In the genomic region with DNA sequence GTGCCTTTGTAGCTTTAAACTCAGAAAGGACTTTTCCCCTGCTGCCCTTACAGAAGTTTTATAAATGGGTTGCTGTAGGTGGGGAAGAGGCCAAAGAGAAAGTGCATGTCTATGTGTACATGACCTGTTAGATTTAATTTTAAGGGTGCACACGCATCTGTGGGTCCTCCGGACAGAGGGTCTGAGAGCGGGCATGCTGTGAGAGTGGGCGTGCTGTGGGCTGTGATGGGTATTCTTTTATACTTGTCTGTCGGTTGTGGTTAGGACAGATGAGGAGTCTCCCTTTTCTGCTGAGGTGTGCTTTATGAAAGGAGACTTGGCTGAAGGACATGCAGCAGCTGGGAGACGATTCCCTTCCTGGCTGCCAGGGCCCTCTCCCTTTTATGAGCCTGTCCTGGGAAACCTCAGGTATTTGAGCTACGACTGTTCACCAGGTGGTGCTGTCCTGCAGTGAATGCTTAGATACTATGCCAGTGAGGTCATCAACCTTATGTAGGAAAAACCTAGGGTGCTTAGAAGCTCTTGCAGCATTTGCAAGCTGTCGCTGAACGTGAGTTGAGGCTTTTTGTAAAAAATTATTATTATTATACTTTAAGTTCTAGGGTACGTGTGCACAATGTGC, we compare ENCODE assay signal across 1 cellular context.
TF ChIP-seq lines count a peak whose summit lies in the region.

No MANE protein-coding gene starts in this region.

TF ChIP-seq in K562, 482 proteins besides CTCF, POLR2A, EP300 and RAD21 (continued from another document):
- TF ChIP-seq ZNF589 (CRISPR knock-in tag; IDR thresholded peaks at IDR 0.05; ENCODE audit: low read depth) (no peak), C11orf30 (IDR thresholded peaks at IDR 0.05; ENCODE audit: low read depth) (no peak), JUN (IDR thresholded peaks at IDR 0.05; ENCODE audit: borderline replicate concordance, low read depth, low read length) (peak; percentile 71), JUN (CRISPR knock-in tag; IDR thresholded peaks at IDR 0.05; ENCODE audit: borderline replicate concordance) (no peak), NFIC (IDR thresholded peaks at IDR 0.05) (no peak), NFRKB (IDR thresholded peaks at IDR 0.05; ENCODE audit: low read depth) (no peak), POLR2B (IDR thresholded peaks at IDR 0.05; ENCODE audit: low read depth, partially characterized antibody) (no peak), RBM14 (IDR thresholded peaks at IDR 0.05; ENCODE audit: borderline replicate concordance, insufficient read depth, low read depth, low read length) (no peak), HSF4 (CRISPR knock-in tag; IDR thresholded peaks at IDR 0.05; ENCODE audit: borderline replicate concordance) (no peak), CREM (IDR thresholded peaks at IDR 0.05; ENCODE audit: low read depth) (peak; percentile 56; the same call in 1 of the 2 replicates), ZNF609 (CRISPR knock-in tag; IDR thresholded peaks at IDR 0.05; ENCODE audit: borderline replicate concordance) (no peak), DEAF1 (CRISPR knock-in tag; IDR thresholded peaks at IDR 0.05) (0 out of 2 replicates have a peak, but pooled peaks have one; percentile 42), ARID2 (IDR thresholded peaks at IDR 0.05) (0 out of 2 replicates have a peak, but pooled peaks have one; percentile 29), ZNF23 (CRISPR knock-in tag; IDR thresholded peaks at IDR 0.05) (no peak), ESRRA (IDR thresholded peaks at IDR 0.05; ENCODE audit: borderline replicate concordance, low read depth) (no peak), ZNF407 (IDR thresholded peaks at IDR 0.05; ENCODE audit: low read depth) (no peak), POLR3G (IDR thresholded peaks at IDR 0.05; ENCODE audit: extremely low read depth, insufficient read length, insufficient replicate concordance) (no peak), RB1 (IDR thresholded peaks at IDR 0.05; ENCODE audit: low read depth) (no peak), HNRNPUL1 (IDR thresholded peaks at IDR 0.05; ENCODE audit: low read length) (no peak), SNIP1 (IDR thresholded peaks at IDR 0.05; ENCODE audit: low read depth) (no peak), STAG1 (CRISPR knock-in tag; IDR thresholded peaks at IDR 0.05; ENCODE audit: borderline replicate concordance) (peak; percentile 52; the same call in 1 of the 2 replicates), NFYB (IDR thresholded peaks at IDR 0.05; ENCODE audit: extremely low read depth, insufficient read length) (no peak), SIN3B (IDR thresholded peaks at IDR 0.05; ENCODE audit: low read depth) (no peak), ZNF668 (CRISPR knock-in tag; IDR thresholded peaks at IDR 0.05) (no peak), ATF7 (IDR thresholded peaks at IDR 0.05) (peak; percentile 82), TCFL5 (CRISPR knock-in tag; conservative IDR thresholded peaks at IDR 0.05) (no peak), CEBPB (tag; IDR thresholded peaks at IDR 0.05) (no peak), ZNF717 (CRISPR knock-in tag; IDR thresholded peaks at IDR 0.05) (no peak), SMC3 (conservative IDR thresholded peaks at IDR 0.05; ENCODE audit: insufficient read depth, low read depth, low read length) (peak; percentile 74), TEAD2 (tag; IDR thresholded peaks at IDR 0.05) (no peak)
- TF ChIP-seq, protein P1, sequence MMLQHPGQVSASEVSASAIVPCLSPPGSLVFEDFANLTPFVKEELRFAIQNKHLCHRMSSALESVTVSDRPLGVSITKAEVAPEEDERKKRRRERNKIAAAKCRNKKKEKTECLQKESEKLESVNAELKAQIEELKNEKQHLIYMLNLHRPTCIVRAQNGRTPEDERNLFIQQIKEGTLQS (IDR thresholded peaks at IDR 0.05): peak; percentile 84
- TF ChIP-seq, protein P1 (CRISPR knock-in tag; conservative IDR thresholded peaks at IDR 0.05): no peak
- TF ChIP-seq, protein P2, sequence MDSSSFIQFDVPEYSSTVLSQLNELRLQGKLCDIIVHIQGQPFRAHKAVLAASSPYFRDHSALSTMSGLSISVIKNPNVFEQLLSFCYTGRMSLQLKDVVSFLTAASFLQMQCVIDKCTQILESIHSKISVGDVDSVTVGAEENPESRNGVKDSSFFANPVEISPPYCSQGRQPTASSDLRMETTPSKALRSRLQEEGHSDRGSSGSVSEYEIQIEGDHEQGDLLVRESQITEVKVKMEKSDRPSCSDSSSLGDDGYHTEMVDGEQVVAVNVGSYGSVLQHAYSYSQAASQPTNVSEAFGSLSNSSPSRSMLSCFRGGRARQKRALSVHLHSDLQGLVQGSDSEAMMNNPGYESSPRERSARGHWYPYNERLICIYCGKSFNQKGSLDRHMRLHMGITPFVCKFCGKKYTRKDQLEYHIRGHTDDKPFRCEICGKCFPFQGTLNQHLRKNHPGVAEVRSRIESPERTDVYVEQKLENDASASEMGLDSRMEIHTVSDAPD (CRISPR knock-in tag; IDR thresholded peaks at IDR 0.05): no peak
- TF ChIP-seq, protein P3, sequence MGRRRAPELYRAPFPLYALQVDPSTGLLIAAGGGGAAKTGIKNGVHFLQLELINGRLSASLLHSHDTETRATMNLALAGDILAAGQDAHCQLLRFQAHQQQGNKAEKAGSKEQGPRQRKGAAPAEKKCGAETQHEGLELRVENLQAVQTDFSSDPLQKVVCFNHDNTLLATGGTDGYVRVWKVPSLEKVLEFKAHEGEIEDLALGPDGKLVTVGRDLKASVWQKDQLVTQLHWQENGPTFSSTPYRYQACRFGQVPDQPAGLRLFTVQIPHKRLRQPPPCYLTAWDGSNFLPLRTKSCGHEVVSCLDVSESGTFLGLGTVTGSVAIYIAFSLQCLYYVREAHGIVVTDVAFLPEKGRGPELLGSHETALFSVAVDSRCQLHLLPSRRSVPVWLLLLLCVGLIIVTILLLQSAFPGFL (CRISPR knock-in tag; IDR thresholded peaks at IDR 0.05): no peak
- TF ChIP-seq, protein P4, sequence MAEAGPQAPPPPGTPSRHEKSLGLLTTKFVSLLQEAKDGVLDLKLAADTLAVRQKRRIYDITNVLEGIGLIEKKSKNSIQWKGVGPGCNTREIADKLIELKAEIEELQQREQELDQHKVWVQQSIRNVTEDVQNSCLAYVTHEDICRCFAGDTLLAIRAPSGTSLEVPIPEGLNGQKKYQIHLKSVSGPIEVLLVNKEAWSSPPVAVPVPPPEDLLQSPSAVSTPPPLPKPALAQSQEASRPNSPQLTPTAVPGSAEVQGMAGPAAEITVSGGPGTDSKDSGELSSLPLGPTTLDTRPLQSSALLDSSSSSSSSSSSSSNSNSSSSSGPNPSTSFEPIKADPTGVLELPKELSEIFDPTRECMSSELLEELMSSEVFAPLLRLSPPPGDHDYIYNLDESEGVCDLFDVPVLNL (CRISPR knock-in tag; IDR thresholded peaks at IDR 0.05; ENCODE audit: low read depth): no peak
TF ChIP-seq in K562: peak in this region for 10.
